8 cellular contexts compared by ENCODE assay signal in the genomic region with DNA sequence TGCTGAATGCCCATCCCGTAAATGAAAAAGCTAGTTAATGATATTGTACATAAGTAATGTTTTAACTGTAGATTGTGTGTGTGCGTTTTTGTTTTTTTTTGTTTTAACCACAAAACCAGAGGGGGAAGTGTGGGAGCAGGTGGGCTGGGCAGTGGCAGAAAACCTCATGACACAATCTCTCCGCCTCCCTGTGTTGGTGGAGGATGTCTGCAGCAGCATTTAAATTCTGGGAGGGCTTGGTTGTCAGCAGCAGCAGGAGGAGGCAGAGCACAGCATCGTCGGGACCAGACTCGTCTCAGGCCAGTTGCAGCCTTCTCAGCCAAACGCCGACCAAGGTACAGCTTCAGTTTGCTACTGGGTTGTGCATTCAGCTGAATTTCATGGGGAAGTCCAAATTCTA. TPM values are rescaled to one million over a fixed set of nuclear protein-coding genes. Genes with fewer than 3 reads are reported as not detected.
DNase-seq lines count a peak whose midpoint lies in the region; ATAC-seq and TF ChIP-seq lines count a peak whose summit lies in the region.

A gene (plus strand): TSS at position 249 of the 400 bp plus-strand sequence. CDS start 1,182 bp downstream, outside the sequence.

- TF ChIP-seq POLR2A in HCT116 (IDR thresholded peaks at IDR 0.05; ENCODE audit: borderline replicate concordance, extremely low read depth, insufficient read depth, insufficient read length) (no peak), transverse colon (IDR thresholded peaks at IDR 0.05) (no peak)

- H3K4me2 ChIP-seq in HCT116 (ENCODE audit: low read length) = peak within 1 kb of the TSS; percentile 73

- no peaks in the 10 kb centered on the region for H3K9me2 ChIP-seq in HCT116 (ENCODE audit: insufficient read depth)

- H4K20me1 ChIP-seq in HCT116 (ENCODE audit: insufficient read depth) = no peaks in the 10 kb centered on the region

- no peaks in the 10 kb centered on the region for H3K27me3 ChIP-seq in HCT116 (ENCODE audit: insufficient read depth, low read length)
- H3K27me3 ChIP-seq in layer of hippocampus (ENCODE audit: control insufficient read depth, insufficient read depth, low read length) = no peaks in the 10 kb centered on the region
- peaks cover 45% of the 10 kb centered on the region for H3K27me3 ChIP-seq in transverse colon

- TF ChIP-seq EP300 in transverse colon (IDR thresholded peaks at IDR 0.05; ENCODE audit: low read depth) = no peak

- H3K9ac ChIP-seq in HCT116 (ENCODE audit: low read length) = no peak within 1 kb of the TSS

- H3K36me3 ChIP-seq in HCT116 (ENCODE audit: control insufficient read depth in 1 of 2, insufficient read depth in 2 of 2, low read length in 2 of 2) = no peaks in the 10 kb centered on the region
- H3K36me3 ChIP-seq in transverse colon = no peaks in the 10 kb centered on the region

- H3K4me3 ChIP-seq in HCT116 (replicated peaks in 1 of 2; ENCODE audit: low read depth in 1 of 2, low read length in 2 of 2) (peak within 1 kb of the TSS; percentile 19 to 41; a peak in 3 of 4 replicates), transverse colon (no peak within 1 kb of the TSS)

- no TSS peak for BruUV-seq in HCT116 (replicated peaks; lab: Mats Ljungman, UMichigan)

- 11 to 30% methylated on average over 4 to 8 of the region's 8 CpGs for WGBS in transverse colon (ENCODE audit: low coverage in 1 of 2), 2 donors

- DNase-seq in DMS153 treated with DMSO at 0.1 percent for 48 hours (lab: John Stamatoyannopoulos, UW; ENCODE audit: unreplicated experiment) = peak; percentile 45
- DNase-seq in DMS153 (lab: John Stamatoyannopoulos, UW) = no peak
- no peak for DNase-seq in HCT116 (ENCODE audit: low read depth, low spot score)
- DNase-seq in NCI-H526 (lab: John Stamatoyannopoulos, UW) = peak; percentile 13 to 55
- DNase-seq in anterior cingulate cortex (lab: John Stamatoyannopoulos, UW) = peak in 51 of 58 donors; percentile 6 to 81 (median 56)
- no peak for DNase-seq in transverse colon
- DNase-seq in RKO (ENCODE audit: low spot score) = no peak

- H2AFZ ChIP-seq in HCT116 (ENCODE audit: low read depth, low read length, poor library complexity, severe bottlenecking) = peak within 1 kb of the TSS; percentile 92

- intact Hi-C loops in HCT116 (cut with micrococcal nuclease) = loop anchor here (10.0 kb wide), 1 partner anchor 431 kb away; no protein-coding TSS in a partner anchor
- intact Hi-C loops in transverse colon (cut with DNase I; ENCODE audit: low total_unique reads) = no loop called here

- H3K9me3 ChIP-seq in HCT116 (ENCODE audit: control insufficient read depth in 1 of 2, insufficient read depth in 1 of 2, low read depth in 1 of 2, low read length in 2 of 2) (no peaks in the 10 kb centered on the region), transverse colon (no peaks in the 10 kb centered on the region)

- no peak for TF ChIP-seq RAD21 in HCT116 (IDR thresholded peaks at IDR 0.05; ENCODE audit: low read depth)

- peaks cover 2 to 24% of the 10 kb centered on the region in 2 experiments; a peak in 3 of 4 replicates for H3K4me1 ChIP-seq in HCT116 (ENCODE audit: control insufficient read depth in 1 of 2, insufficient read depth in 2 of 2, low read length in 2 of 2)
- peaks cover 0 to 6% (median 0%) of the 10 kb centered on the region in 4 donors for H3K4me1 ChIP-seq in transverse colon

- POLR2A ChIA-PET in HCT116 (lab: Charles Lee) = no interaction called here

- no peaks in the 10 kb centered on the region for H3K79me2 ChIP-seq in HCT116 (ENCODE audit: insufficient read depth, low read length)

- in situ Hi-C loops in transverse colon (cut with MboI; ENCODE audit: low pct_ligation_motif_present in 1 of 4, low pct_unique_long_range_greater_than_20kb in 1 of 4, low sequenced_read_pairs in 3 of 4) = loop anchor here in 2 of 4 donors (10.0 to 25.0 kb wide), 3 partner anchors 121 to 313 kb away; a partner anchor contains a TSS

- H3K27ac ChIP-seq in HCT116 (ENCODE audit: low read depth, low read length) (no peak within 1 kb of the TSS), layer of hippocampus (ENCODE audit: low read depth, low read length) (peak within 1 kb of the TSS; percentile 53), transverse colon (no peak within 1 kb of the TSS)

- CTCF ChIA-PET in HCT116 (lab: Charles Lee) = interaction anchor here (0.5 to 5.4 kb wide), 6 partner anchors 11 to 236 kb away, joined by 3 to 45 read pairs (median 4); no protein-coding TSS in a partner anchor

- TF ChIP-seq CTCF in HCT116 (IDR thresholded peaks at IDR 0.05 in 2 of 3, conservative IDR thresholded peaks at IDR 0.05 in 1 of 3; ENCODE audit: borderline replicate concordance in 1 of 3, insufficient read depth in 1 of 3, low read depth in 2 of 3, low read length in 2 of 3) (no peak), transverse colon (IDR thresholded peaks at IDR 0.05) (no peak)

- peak; percentile 92 for ATAC-seq in HCT116

- RAD21 ChIA-PET in HCT116 (lab: Charles Lee; ENCODE audit: low non-redundant PET in 1 of 2, low total read pairs in 2 of 2, uncharacterized antibody in 2 of 2, unreplicated experiment in 2 of 2) = interaction anchor here in 1 of 2 experiments (0.9 to 1.2 kb wide), 2 partner anchors 123 to 125 kb away, joined by 3 to 4 read pairs; no protein-coding TSS in a partner anchor

TF ChIP-seq in HCT116, 20 proteins besides CTCF, POLR2A, EP300 and RAD21 (continues in another document):
- no peak for TF ChIP-seq FOSL1 (IDR thresholded peaks at IDR 0.05; ENCODE audit: low read depth)
- TF ChIP-seq EGR1 (IDR thresholded peaks at IDR 0.05; ENCODE audit: low read depth) = no peak
- TF ChIP-seq EZH2phosphoT487 (IDR thresholded peaks at IDR 0.05; ENCODE audit: borderline replicate concordance) = no peak
- no peak for TF ChIP-seq JUND (IDR thresholded peaks at IDR 0.05)
- no peak for TF ChIP-seq TCF7L2 (IDR thresholded peaks at IDR 0.05; ENCODE audit: borderline replicate concordance, extremely low read depth, insufficient read depth, insufficient read length)
- no peak for TF ChIP-seq EZH2 (IDR thresholded peaks at IDR 0.05)
- TF ChIP-seq ZFX (IDR thresholded peaks at IDR 0.05) = no peak
- TF ChIP-seq YY1 (IDR thresholded peaks at IDR 0.05; ENCODE audit: extremely low read depth, insufficient replicate concordance, low read depth, low read length) = no peak
- no peak for TF ChIP-seq CEBPB (IDR thresholded peaks at IDR 0.05; ENCODE audit: low read depth)
- TF ChIP-seq SRF (IDR thresholded peaks at IDR 0.05; ENCODE audit: low read depth) = no peak
- TF ChIP-seq ZNF274 (IDR thresholded peaks at IDR 0.05; ENCODE audit: low read depth, low read length) = no peak
- TF ChIP-seq POLR2AphosphoS5 (IDR thresholded peaks at IDR 0.05; ENCODE audit: low read depth, low read length) = no peak
- TF ChIP-seq SP1 (IDR thresholded peaks at IDR 0.05; ENCODE audit: low read depth) = no peak
- no peak; the same call in 1 of the 2 replicates for TF ChIP-seq SIN3A (IDR thresholded peaks at IDR 0.05; ENCODE audit: low read depth)
- TF ChIP-seq, protein P1, sequence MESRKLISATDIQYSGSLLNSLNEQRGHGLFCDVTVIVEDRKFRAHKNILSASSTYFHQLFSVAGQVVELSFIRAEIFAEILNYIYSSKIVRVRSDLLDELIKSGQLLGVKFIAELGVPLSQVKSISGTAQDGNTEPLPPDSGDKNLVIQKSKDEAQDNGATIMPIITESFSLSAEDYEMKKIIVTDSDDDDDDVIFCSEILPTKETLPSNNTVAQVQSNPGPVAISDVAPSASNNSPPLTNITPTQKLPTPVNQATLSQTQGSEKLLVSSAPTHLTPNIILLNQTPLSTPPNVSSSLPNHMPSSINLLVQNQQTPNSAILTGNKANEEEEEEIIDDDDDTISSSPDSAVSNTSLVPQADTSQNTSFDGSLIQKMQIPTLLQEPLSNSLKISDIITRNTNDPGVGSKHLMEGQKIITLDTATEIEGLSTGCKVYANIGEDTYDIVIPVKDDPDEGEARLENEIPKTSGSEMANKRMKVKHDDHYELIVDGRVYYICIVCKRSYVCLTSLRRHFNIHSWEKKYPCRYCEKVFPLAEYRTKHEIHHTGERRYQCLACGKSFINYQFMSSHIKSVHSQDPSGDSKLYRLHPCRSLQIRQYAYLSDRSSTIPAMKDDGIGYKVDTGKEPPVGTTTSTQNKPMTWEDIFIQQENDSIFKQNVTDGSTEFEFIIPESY (IDR thresholded peaks at IDR 0.05; ENCODE audit: extremely low read depth, insufficient replicate concordance, low read length) = no peak
- TF ChIP-seq, protein P2, sequence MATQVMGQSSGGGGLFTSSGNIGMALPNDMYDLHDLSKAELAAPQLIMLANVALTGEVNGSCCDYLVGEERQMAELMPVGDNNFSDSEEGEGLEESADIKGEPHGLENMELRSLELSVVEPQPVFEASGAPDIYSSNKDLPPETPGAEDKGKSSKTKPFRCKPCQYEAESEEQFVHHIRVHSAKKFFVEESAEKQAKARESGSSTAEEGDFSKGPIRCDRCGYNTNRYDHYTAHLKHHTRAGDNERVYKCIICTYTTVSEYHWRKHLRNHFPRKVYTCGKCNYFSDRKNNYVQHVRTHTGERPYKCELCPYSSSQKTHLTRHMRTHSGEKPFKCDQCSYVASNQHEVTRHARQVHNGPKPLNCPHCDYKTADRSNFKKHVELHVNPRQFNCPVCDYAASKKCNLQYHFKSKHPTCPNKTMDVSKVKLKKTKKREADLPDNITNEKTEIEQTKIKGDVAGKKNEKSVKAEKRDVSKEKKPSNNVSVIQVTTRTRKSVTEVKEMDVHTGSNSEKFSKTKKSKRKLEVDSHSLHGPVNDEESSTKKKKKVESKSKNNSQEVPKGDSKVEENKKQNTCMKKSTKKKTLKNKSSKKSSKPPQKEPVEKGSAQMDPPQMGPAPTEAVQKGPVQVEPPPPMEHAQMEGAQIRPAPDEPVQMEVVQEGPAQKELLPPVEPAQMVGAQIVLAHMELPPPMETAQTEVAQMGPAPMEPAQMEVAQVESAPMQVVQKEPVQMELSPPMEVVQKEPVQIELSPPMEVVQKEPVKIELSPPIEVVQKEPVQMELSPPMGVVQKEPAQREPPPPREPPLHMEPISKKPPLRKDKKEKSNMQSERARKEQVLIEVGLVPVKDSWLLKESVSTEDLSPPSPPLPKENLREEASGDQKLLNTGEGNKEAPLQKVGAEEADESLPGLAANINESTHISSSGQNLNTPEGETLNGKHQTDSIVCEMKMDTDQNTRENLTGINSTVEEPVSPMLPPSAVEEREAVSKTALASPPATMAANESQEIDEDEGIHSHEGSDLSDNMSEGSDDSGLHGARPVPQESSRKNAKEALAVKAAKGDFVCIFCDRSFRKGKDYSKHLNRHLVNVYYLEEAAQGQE (IDR thresholded peaks at IDR 0.05; ENCODE audit: low read depth) = no peak
- TF ChIP-seq, protein P3, sequence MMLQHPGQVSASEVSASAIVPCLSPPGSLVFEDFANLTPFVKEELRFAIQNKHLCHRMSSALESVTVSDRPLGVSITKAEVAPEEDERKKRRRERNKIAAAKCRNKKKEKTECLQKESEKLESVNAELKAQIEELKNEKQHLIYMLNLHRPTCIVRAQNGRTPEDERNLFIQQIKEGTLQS (IDR thresholded peaks at IDR 0.05) = no peak
- no peak for TF ChIP-seq ELF1 (IDR thresholded peaks at IDR 0.05; ENCODE audit: borderline replicate concordance, low read depth)
- TF ChIP-seq CBX3 (IDR thresholded peaks at IDR 0.05; ENCODE audit: low read depth) = no peak

RNA-seq across cellular contexts. Expression of the gene that starts here (rescaled TPM):
- total RNA-seq in HCT116 (2021; ENCODE audit: unreplicated experiment) (4.1 TPM), transverse colon (10 to 100 TPM in 3 of 4 donors, 1 to 10 TPM in 1; 5.6 to 23.5 (median 13.7) TPM)
- 0.35 and 0.40 TPM in 2 replicates for polyA plus RNA-seq in HCT116 (2012)

Comparison
In these comparisons a context has a peak if more than half of its experiments do, and no peak if none do; other contexts are left out.
1. DNase-seq: peak in DMS153 treated with DMSO at 0.1 percent for 48 hours (single experiment), NCI-H526 (2 of 2) and anterior cingulate cortex (51 of 58); none in DMS153 (single experiment), HCT116 (single experiment), transverse colon (single experiment) and RKO (single experiment).
2. H3K4me3 ChIP-seq: peak in HCT116 (2 of 2); none in transverse colon (0 of 4).